Comparison of ENCODE assay signal across 13 cellular contexts in the genomic region with DNA sequence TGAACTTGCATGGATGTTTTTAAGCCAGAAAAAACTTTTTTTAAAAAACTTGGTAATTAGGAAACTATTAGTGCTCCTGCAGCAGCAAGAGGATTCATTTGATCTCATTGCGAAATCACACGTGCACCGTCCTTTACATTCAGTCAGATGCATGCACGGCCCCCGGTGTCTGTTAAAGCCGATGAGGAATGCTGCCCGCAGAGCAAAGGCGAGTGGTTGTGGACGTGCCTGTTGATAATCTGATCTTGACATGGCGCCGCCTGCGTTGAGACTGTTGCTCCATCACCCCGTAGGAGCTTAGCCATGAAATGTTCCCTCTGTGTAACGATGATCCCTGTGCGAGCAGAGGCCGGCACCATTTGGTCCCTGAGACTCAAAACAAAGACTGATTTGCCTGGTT.
"Had no signal": no experiment of that assay in that cellular context is flagged by ENCODE, and none has a peak within 500 bp of the region (broad histone marks: within the 10 kb centered on the region; RNA-seq: fewer than 3 reads in every experiment).

No MANE protein-coding gene starts in this region.

- ATAC-seq: activated CD8-positive, alpha-beta T cell treated with anti-CD3 and anti-CD28 coated beads, Interleukin-2, amount 10 ng/mL, durations not matched to agents 7 days and 5 days; left lobe of liver; natural killer cell treated with Interleukin-12 subunit alpha and Interleukin-12 subunit beta and Interleukin-15 and Interleukin-18, amount 100 ng/mL, for 72 hours; stimulated activated effector memory CD8-positive, alpha-beta T cell treated with anti-CD3 and anti-CD28 coated beads, Interleukin-12 subunit alpha, Interleukin-12 subunit beta, amount 100 ng/mL, for 72 hours; WTC11 had no signal

- H3K36me3 ChIP-seq: adrenal gland, transverse colon had no signal

- DNase-seq: activated CD4-positive, alpha-beta T cell treated with anti-CD3 and anti-CD28 coated beads for 48 hours; activated CD8-positive, alpha-beta T cell treated with anti-CD3 and anti-CD28 coated beads, Interleukin-2, amount 10 ng/mL, durations not matched to agents 7 days and 5 days; activated naive CD4-positive, alpha-beta T cell treated with anti-CD3 and anti-CD28 coated beads, Interleukin-2, amount 10 ng/mL, durations not matched to agents 7 days and 5 days; adrenal gland; dermis blood vessel endothelial cell; mesenchymal stem cell; transverse colon had no signal

- H3K4me1 ChIP-seq: adrenal gland, transverse colon had no signal

- H3K9me3 ChIP-seq: transverse colon had no signal

- H3K4me3 ChIP-seq: adrenal gland, SK-N-MC, smooth muscle cell, transverse colon had no signal

- H3K27ac ChIP-seq: adrenal gland, SK-N-MC, transverse colon had no signal

- H3K27me3 ChIP-seq: adrenal gland, transverse colon had no signal
